25 cellular contexts compared by ENCODE assay signal in the genomic region with DNA sequence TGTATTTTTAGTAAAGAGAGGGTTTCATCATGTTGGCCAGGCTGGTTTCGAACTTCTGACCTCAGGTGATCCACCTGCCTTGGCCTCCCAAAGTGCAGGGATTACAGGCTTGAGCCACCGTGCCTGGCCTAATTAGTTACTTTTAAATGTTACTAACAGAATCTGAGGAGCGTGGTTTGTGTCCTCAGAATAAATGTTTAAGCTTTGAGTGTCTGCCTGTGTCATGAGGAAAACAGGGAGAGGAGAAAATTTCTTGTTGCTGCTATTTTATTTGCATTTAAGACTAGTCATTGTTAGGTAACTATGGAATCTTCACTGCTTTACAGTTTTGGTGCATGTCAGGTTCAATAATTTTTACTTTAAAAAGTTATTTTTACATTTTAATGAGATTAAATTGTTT.
"Had no signal": no experiment of that assay in that cellular context is flagged by ENCODE, and none has a peak within 500 bp of the region (broad histone marks: within the 10 kb centered on the region; RNA-seq: fewer than 3 reads in every experiment).

No MANE protein-coding gene starts in this region.

- H3K4me3 ChIP-seq: left ventricle myocardium inferior, lung, mucosa of descending colon, ovary, prostate gland, sigmoid colon, thoracic aorta, vagina had no signal

- FAIRE-seq: astrocyte, endometrium, frontal cortex, islet of Langerhans, small intestine, TTC549 had no signal

- H3K27me3 ChIP-seq: ovary, sigmoid colon, vagina had no signal

- DNase-seq: activated CD4-positive, alpha-beta memory T cell treated with anti-CD3 and anti-CD28 coated beads for 36 hours; activated CD4-positive, alpha-beta T cell treated with anti-CD3 and anti-CD28 coated beads, Interleukin-2, amount 10 ng/mL, durations not matched to agents 24 days and 14 days; activated CD8-positive, alpha-beta memory T cell treated with anti-CD3 and anti-CD28 coated beads, Interleukin-2, amount 50 U/mL, for 48 hours; activated gamma-delta T cell; activated naive CD4-positive, alpha-beta T cell treated with anti-CD3 and anti-CD28 coated beads, Interleukin-2, amount 10 ng/mL, durations not matched to agents 7 days and 5 days; activated naive CD8-positive, alpha-beta T cell treated with anti-CD3 and anti-CD28 coated beads, Interleukin-2, amount 10 ng/mL, durations not matched to agents 7 days and 5 days; activated T-cell treated with anti-CD3 and anti-CD28 coated beads, Interleukin-2, amount 50 U/mL, for 24 hours; caudate nucleus; left ventricle myocardium inferior; mucosa of descending colon; ovary; sigmoid colon; small intestine; stimulated activated CD4-positive, alpha-beta T cell treated with anti-CD3 and anti-CD28 coated beads, Interleukin-4, amount 100 ng/mL, for 24 hours; WERI-Rb-1 had no signal

- ATAC-seq: activated CD4-positive, CD25-positive, alpha-beta regulatory T cell treated with anti-CD3 and anti-CD28 coated beads, Interleukin-2, amount 50 U/mL, for 24 hours; mucosa of descending colon had no signal

- H3K27ac ChIP-seq: left ventricle myocardium inferior, ovary, prostate gland, sigmoid colon, thoracic aorta, vagina, WERI-Rb-1 had no signal

- H3K4me1 ChIP-seq: prostate gland had no signal

- H3K36me3 ChIP-seq: left ventricle myocardium inferior, ovary, prostate gland, sigmoid colon, thoracic aorta, vagina, WERI-Rb-1 had no signal

- H3K9me3 ChIP-seq: left ventricle myocardium inferior, mucosa of descending colon, ovary, prostate gland, sigmoid colon, thoracic aorta, vagina had no signal
